Comparison of ENCODE assay signal across 29 cellular contexts in genomic region chrX:136975642-136976518, GRCh38. TPM values are rescaled to one million over a fixed set of nuclear protein-coding genes. Genes with fewer than 3 reads are reported as not detected.
DNase-seq lines count a peak whose midpoint lies in the region; ATAC-seq, FAIRE-seq and TF ChIP-seq lines count a peak whose summit lies in the region.
"Had no signal": no experiment of that assay in that cellular context is flagged by ENCODE, and none has a peak within 500 bp of the region (broad histone marks: within the 10 kb centered on the region; RNA-seq: fewer than 3 reads in every experiment).

No MANE protein-coding gene starts in this region.

- H2AFZ ChIP-seq in HepG2 (ENCODE audit: low read length) = no peak overlapping the region

- H3K4me3 ChIP-seq in choroid plexus epithelial cell (ENCODE audit: low read depth, low read length) = no peak overlapping the region
- no peak overlapping the region for H3K4me3 ChIP-seq in HepG2 (replicated peaks in 1 of 3; ENCODE audit: insufficient read depth in 1 of 3, low read depth in 2 of 3, low read length in 3 of 3)
- no peak overlapping the region for H3K4me3 ChIP-seq in heart right ventricle
- H3K4me3 ChIP-seq: A549, MG63 had no signal

- no peak overlapping the region for H3K4me2 ChIP-seq in HepG2 (ENCODE audit: low read depth, low read length)
- H3K4me2 ChIP-seq: A549 had no signal

- intact Hi-C loops in HepG2 (cut with micrococcal nuclease; ENCODE audit: unreplicated experiment) (no loop called here), heart right ventricle (cut with DNase I) (no loop called here)

- in situ Hi-C loops in HepG2 (cut with HindIII; ENCODE audit: extremely low pct_ligation_motif_present, low pct_unique_long_range_greater_than_20kb) = no loop called here

- no peaks in the 10 kb centered on the region for H3K36me3 ChIP-seq in HepG2 (replicated peaks in 1 of 2; ENCODE audit: control insufficient read depth in 1 of 2, insufficient read depth in 2 of 2, low read length in 2 of 2)
- no peaks in the 10 kb centered on the region for H3K36me3 ChIP-seq in heart right ventricle
- H3K36me3 ChIP-seq: MG63 had no signal

- no peak for TF ChIP-seq RAD21 in HepG2 (CRISPR knock-in tag; IDR thresholded peaks at IDR 0.05)

- FAIRE-seq in HepG2 (lab: Jason Lieb, UNC) = no peak
- FAIRE-seq: A549, GM12892, HTR-8/SVneo had no signal

- POLR2A ChIA-PET in HepG2 (lab: Yijun Ruan, JAX) = no interaction called here

- H4K20me1 ChIP-seq in HepG2 (ENCODE audit: insufficient read depth, low read length) = no peaks in the 10 kb centered on the region

- TF ChIP-seq EP300 in HepG2 (IDR thresholded peaks at IDR 0.05; ENCODE audit: low read depth in 2 of 2, low read length in 2 of 2) (no peak), HepG2 (CRISPR knock-in tag; IDR thresholded peaks at IDR 0.05; ENCODE audit: borderline replicate concordance) (no peak)

- H3K36me3 Mint-ChIP-seq in HFFc6 (ENCODE audit: low read depth) = no peaks in the 10 kb centered on the region
- H3K36me3 Mint-ChIP-seq: CD8-positive, alpha-beta T cell had no signal

- H3K9me3 ChIP-seq in HepG2 (ENCODE audit: low read length) (no peaks in the 10 kb centered on the region), heart right ventricle (peaks cover 0 to 9% (median 0%) of the 10 kb centered on the region in 11 donors)
- H3K9me3 ChIP-seq: A549, Caco-2, MG63 had no signal

- no peaks in the 10 kb centered on the region for H3K27me3 Mint-ChIP-seq in HFFc6 (ENCODE audit: insufficient read depth)
- H3K27me3 Mint-ChIP-seq: B cell had no signal

- H3K9ac ChIP-seq in HepG2 (ENCODE audit: insufficient read depth, low read depth, low read length) = no peak overlapping the region

- DNase-seq in HFFc6 = no peak
- peak; percentile 1 for DNase-seq in choroid plexus epithelial cell (ENCODE audit: low read depth)
- DNase-seq in HepG2 (ENCODE audit: low spot score) = peak; percentile 1
- DNase-seq in stromal cell of bone marrow (ENCODE audit: low read depth) = peak; percentile 10
- DNase-seq in OCI-M2 (lab: John Stamatoyannopoulos, UW; ENCODE audit: unreplicated experiment) = no peak
- no peak for DNase-seq in heart right ventricle
- DNase-seq: Caco-2; CD8-positive, alpha-beta T cell; KBM-7; MG63; NCI-H1105 treated with DMSO at 0.1 percent for 48 hours; NCI-H146; NCI-H1930; NCI-H2107; NCI-H524; NCI-H774; PC-3; RPMI8226; SHP77; SW 1271 had no signal

- H3K4me1 ChIP-seq in HepG2 (ENCODE audit: insufficient read depth, low read length) (no peaks in the 10 kb centered on the region), heart right ventricle (no peaks in the 10 kb centered on the region)
- H3K4me1 ChIP-seq: A549, Caco-2 had no signal

- H3K27ac Mint-ChIP-seq in HFFc6 = no peak overlapping the region
- H3K27ac Mint-ChIP-seq: B cell; CD8-positive, alpha-beta T cell had no signal

- H3K79me2 ChIP-seq in HepG2 (ENCODE audit: insufficient read depth, low read length) = no peaks in the 10 kb centered on the region

- 7% methylated on average over 5 of the region's 5 CpGs for WGBS in HepG2 (ENCODE audit: low lambda C conversion rate)
- 84 to 88% methylated on average over 5 of the region's 5 CpGs for WGBS in heart right ventricle, 2 donors

- CTCF ChIA-PET in HepG2 (lab: Yijun Ruan, JAX; ENCODE audit: low intra/inter-chr PET ratio, low total read pairs) = no interaction called here

- peak overlapping the region; percentile 60; the same call in 1 of the 2 replicates for H3K4me3 Mint-ChIP-seq in HFFc6
- H3K4me3 Mint-ChIP-seq: B cell; CD8-positive, alpha-beta T cell had no signal

- no peak for TF ChIP-seq POLR2A in HepG2 (IDR thresholded peaks at IDR 0.05; ENCODE audit: insufficient read depth in 1 of 2, low read depth in 2 of 2, low read length in 2 of 2)

- no peaks in the 10 kb centered on the region for H3K27me3 ChIP-seq in HepG2 (ENCODE audit: control insufficient read depth in 1 of 2, insufficient read depth in 2 of 2, low read length in 2 of 2)
- H3K27me3 ChIP-seq in heart right ventricle = no peaks in the 10 kb centered on the region
- H3K27me3 ChIP-seq: MG63 had no signal

- ATAC-seq in HepG2 = peak; percentile 42; the same call in 1 of the 3 replicates
- no peak for ATAC-seq in heart right ventricle
- no peak for ATAC-seq in HG03521 (IDR thresholded peaks at IDR 0.05; ENCODE audit: unreplicated experiment)
- ATAC-seq: A549; CD8-positive, alpha-beta T cell; PC-3 had no signal

- TF ChIP-seq CTCF in HFFc6 (IDR thresholded peaks at IDR 0.05) (no peak), choroid plexus epithelial cell (conservative IDR thresholded peaks at IDR 0.05; ENCODE audit: low read depth, low read length) (no peak), HepG2 (CRISPR knock-in tag; IDR thresholded peaks at IDR 0.05) (no peak), heart right ventricle (IDR thresholded peaks at IDR 0.05) (no peak)

- H3K27ac ChIP-seq in HepG2 (ENCODE audit: extremely low read length, insufficient read depth, low read length) = no peak overlapping the region
- no peak overlapping the region for H3K27ac ChIP-seq in heart right ventricle
- H3K27ac ChIP-seq: A549, C4-2B had no signal

- H3K9me3 Mint-ChIP-seq in HFFc6 = no peaks in the 10 kb centered on the region

- BruUV-seq in HepG2 (replicated peaks; lab: Mats Ljungman, UMichigan) = no TSS peak

- no peaks in the 10 kb centered on the region for H3K4me1 Mint-ChIP-seq in HFFc6 (ENCODE audit: low read depth)
- H3K4me1 Mint-ChIP-seq: B cell had no signal

TF ChIP-seq in HepG2, 621 proteins besides CTCF, POLR2A, EP300 and RAD21:
- TF ChIP-seq, protein P1, sequence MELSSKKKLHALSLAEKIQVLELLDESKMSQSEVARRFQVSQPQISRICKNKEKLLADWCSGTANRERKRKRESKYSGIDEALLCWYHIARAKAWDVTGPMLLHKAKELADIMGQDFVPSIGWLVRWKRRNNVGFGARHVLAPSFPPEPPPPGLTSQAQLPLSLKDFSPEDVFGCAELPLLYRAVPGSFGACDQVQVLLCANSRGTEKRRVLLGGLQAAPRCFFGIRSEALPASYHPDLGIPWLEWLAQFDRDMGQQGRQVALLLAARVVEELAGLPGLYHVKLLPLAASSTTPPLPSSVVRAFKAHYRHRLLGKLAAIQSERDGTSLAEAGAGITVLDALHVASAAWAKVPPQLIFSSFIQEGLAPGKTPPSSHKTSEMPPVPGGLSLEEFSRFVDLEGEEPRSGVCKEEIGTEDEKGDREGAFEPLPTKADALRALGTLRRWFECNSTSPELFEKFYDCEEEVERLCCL (CRISPR knock-in tag; IDR thresholded peaks at IDR 0.05; ENCODE audit: borderline replicate concordance) = no peak
- TF ChIP-seq, protein P2, sequence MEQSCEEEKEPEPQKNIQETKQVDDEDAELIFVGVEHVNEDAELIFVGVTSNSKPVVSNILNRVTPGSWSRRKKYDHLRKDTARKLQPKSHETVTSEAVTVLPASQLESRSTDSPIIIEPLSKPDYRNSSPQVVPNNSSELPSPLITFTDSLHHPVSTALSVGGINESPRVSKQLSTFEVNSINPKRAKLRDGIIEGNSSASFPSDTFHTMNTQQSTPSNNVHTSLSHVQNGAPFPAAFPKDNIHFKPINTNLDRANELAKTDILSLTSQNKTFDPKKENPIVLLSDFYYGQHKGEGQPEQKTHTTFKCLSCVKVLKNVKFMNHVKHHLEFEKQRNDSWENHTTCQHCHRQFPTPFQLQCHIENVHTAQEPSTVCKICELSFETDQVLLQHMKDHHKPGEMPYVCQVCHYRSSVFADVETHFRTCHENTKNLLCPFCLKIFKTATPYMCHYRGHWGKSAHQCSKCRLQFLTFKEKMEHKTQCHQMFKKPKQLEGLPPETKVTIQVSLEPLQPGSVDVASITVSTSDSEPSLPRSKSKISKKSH (CRISPR knock-in tag; IDR thresholded peaks at IDR 0.05; ENCODE audit: borderline replicate concordance) = no peak
- TF ChIP-seq ZNF446 (CRISPR knock-in tag; IDR thresholded peaks at IDR 0.05) (no peak), ZNF317 (CRISPR knock-in tag; IDR thresholded peaks at IDR 0.05) (no peak), ZNF737 (CRISPR knock-in tag; IDR thresholded peaks at IDR 0.05; ENCODE audit: borderline replicate concordance) (no peak), SOX6 (IDR thresholded peaks at IDR 0.05) (no peak), SOX6 (CRISPR knock-in tag; IDR thresholded peaks at IDR 0.05) (peak; percentile 19; the same call in 1 of the 2 replicates)

RNA-seq across cellular contexts. Expression of gene GPR101, which starts 57.9 kb away (rescaled TPM):
- not detected for total RNA-seq in HFFc6 (2021; fragmentation: NEBNext Ultra II Directional; extraction: Animal tissue kit (Norgen Biotek cat#: 25700))
- not detected in 2 replicates for total RNA-seq in HepG2 (2016; rRNA removed; fragmentation: Illumina TruSeq; extraction: Trizol)
- not detected in 2 replicates for total RNA-seq in HepG2 (2016; cell fraction: cytosol; rRNA removed; fragmentation: Illumina TruSeq; extraction: Trizol; ENCODE audit: low read depth)
- not detected in 2 replicates for total RNA-seq in HepG2 (2016; cell fraction: insoluble cytoplasmic fraction; rRNA removed; fragmentation: Illumina TruSeq; extraction: Trizol)
- total RNA-seq in HepG2 (2016; cell fraction: membrane; rRNA removed; fragmentation: Illumina TruSeq; extraction: Trizol) = not detected in 2 replicates
- total RNA-seq in HepG2 (2016; cell fraction: nucleus; rRNA removed; fragmentation: Illumina TruSeq; extraction: Trizol) = not detected in 2 replicates
- polyA plus RNA-seq in HepG2 (2011; rRNA removed) = not detected in 2 replicates
- not detected in 2 replicates for polyA plus RNA-seq in HepG2 (2011; cell fraction: cytosol; rRNA removed)
- polyA plus RNA-seq in HepG2 (2011; cell fraction: nucleus; rRNA removed) = not detected in 2 replicates
- polyA plus RNA-seq in HepG2 (2012) = not detected in 2 replicates
- not detected in 2 replicates for polyA plus RNA-seq in HepG2 (2016; cell fraction: cytosol; fragmentation: Illumina TruSeq; extraction: Trizol; ENCODE audit: low read depth)
- polyA plus RNA-seq in HepG2 (2016; cell fraction: insoluble cytoplasmic fraction; fragmentation: Illumina TruSeq; extraction: Trizol; ENCODE audit: low read depth) = not detected in 2 replicates
- polyA plus RNA-seq in HepG2 (2016; cell fraction: membrane; fragmentation: Illumina TruSeq; extraction: Trizol; ENCODE audit: low read depth) = not detected in 2 replicates
- not detected in 2 replicates for polyA plus RNA-seq in HepG2 (2016; cell fraction: nucleus; fragmentation: Illumina TruSeq; extraction: Trizol; ENCODE audit: insufficient read depth, low read depth)
- polyA minus RNA-seq in HepG2 (2011; rRNA and poly(A)+ RNA removed; ENCODE audit: low replicate concordance) = not detected in 2 replicates
- not detected in 2 replicates for polyA minus RNA-seq in HepG2 (2011; cell fraction: cytosol; rRNA and poly(A)+ RNA removed)
- not detected in 2 replicates for polyA minus RNA-seq in HepG2 (2011; cell fraction: nucleus; rRNA and poly(A)+ RNA removed)
- total RNA-seq in heart right ventricle = not detected
- not detected for polyA plus RNA-seq in heart right ventricle
- total RNA-seq: B cell, Caco-2, H4, LHCN-M2, PC-3, SK-MEL-5 had no signal
- polyA plus RNA-seq: A549 had no signal

Comparison
In these comparisons a context has a peak if more than half of its experiments do, and no peak if none do; other contexts are left out.
1. DNase-seq: peak in choroid plexus epithelial cell (single experiment), HepG2 (single experiment) and stromal cell of bone marrow (single experiment); none in HFFc6 (single experiment), OCI-M2 (single experiment) and heart right ventricle (0 of 2).